In the genomic region with DNA sequence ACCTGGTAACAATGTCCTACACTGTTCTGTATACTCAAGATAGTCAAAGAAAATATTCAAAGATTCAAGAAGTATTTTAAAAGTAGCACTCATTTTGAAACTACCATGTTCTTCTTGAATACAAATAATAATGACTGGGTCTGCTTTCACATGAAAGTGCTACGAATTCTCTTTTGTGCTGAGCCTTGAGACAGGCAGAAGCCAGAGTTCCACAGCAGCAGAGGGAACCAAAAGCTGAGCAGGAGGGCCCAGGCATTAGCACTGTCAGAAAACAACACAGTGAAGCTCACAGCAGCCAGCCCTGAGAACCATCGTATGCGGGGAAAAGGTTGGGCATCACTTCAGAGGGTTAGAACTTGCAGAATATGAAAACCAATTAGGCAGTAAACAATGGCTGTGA, we compare ENCODE assay signal across 17 cellular contexts.
"Had no signal": no experiment of that assay in that cellular context is flagged by ENCODE, and none has a peak within 500 bp of the region (broad histone marks: within the 10 kb centered on the region; RNA-seq: fewer than 3 reads in every experiment).

No MANE protein-coding gene starts in this region.

- ATAC-seq: gastrocnemius medialis; sciatic nerve; stimulated activated memory B cell treated with anti-CD40 and anti-IgM and Interleukin-4, amounts not matched to agents 10 μg/mL and 1 μg/mL and 100 μg/mL, for 72 hours; T-cell had no signal

- FAIRE-seq: bronchial epithelial cell, islet of Langerhans, small intestine had no signal

- DNase-seq: activated CD4-positive, CD25-positive, alpha-beta regulatory T cell treated with anti-CD3 and anti-CD28 coated beads, Interleukin-2, amount 50 U/mL, for 72 hours; activated naive CD4-positive, alpha-beta T cell treated with Interleukin-2 at 50 U/mL for 16 hours; activated naive CD8-positive, alpha-beta T cell treated with anti-CD3 and anti-CD28 coated beads for 36 hours; activated T-cell treated with anti-CD3 and anti-CD28 coated beads, Interleukin-2, amount 50 U/mL, for 1 hour; colonic mucosa; endodermal cell; esophagus squamous epithelium; gastrocnemius medialis; small intestine; stimulated activated CD4-positive, alpha-beta T cell treated with anti-CD3 and anti-CD28 coated beads, Interleukin-15, amount 100 ng/mL, for 24 hours; T-cell; upper lobe of left lung; WERI-Rb-1 had no signal

- H3K27ac ChIP-seq: colonic mucosa, esophagus squamous epithelium, gastrocnemius medialis, upper lobe of left lung, WERI-Rb-1 had no signal

- H3K4me1 ChIP-seq: colonic mucosa, esophagus squamous epithelium, gastrocnemius medialis had no signal

- H3K27me3 ChIP-seq: colonic mucosa, esophagus squamous epithelium, gastrocnemius medialis, upper lobe of left lung had no signal

- H3K4me3 ChIP-seq: colonic mucosa, esophagus squamous epithelium, gastrocnemius medialis, upper lobe of left lung had no signal

- H3K9me3 ChIP-seq: colonic mucosa, esophagus squamous epithelium, gastrocnemius medialis, upper lobe of left lung had no signal

- H3K36me3 ChIP-seq: colonic mucosa had no signal
